ENCODE assay signal across 1 cellular context in the genomic region with DNA sequence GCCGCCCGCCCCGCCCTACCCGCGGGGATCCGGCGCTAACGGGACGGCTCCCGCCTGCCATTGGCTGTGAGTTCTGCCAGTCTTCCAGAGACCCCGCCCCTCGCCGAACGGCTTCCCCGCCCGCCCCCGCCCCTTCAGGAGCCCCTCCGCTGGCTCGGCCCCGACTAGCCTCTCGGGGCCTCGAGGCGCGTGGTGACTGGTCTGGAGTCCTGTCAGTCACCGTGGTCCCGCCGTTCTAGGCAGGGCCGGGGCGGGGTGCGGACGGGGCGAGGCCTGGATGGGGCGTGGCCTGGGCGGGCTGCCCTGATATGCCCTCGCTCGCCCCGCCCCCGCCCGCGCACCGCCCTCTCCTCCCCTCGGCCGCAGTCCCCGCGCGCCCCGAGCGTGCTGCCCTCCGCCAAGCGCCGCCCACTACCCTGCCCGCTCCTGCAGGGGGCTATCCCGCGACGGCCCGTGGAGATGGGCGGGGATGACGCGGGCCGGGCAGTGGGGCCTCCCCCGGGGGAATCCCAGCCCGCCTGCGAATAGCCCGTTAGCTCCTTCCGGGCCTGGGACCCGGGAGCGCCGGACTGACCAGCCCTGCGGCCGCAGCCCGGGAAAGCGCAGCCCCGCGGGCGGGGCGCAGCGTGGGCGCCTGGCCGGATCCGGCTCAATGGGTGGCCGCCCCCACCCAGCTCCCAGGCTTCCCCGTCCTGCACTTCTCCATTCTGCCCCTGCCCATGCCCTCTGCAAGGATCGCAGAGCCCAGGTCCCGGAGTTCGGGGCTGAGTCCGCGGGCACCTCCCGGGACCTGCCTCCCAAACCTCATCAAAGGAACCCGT.
TF ChIP-seq lines count a peak whose summit lies in the region.

No MANE protein-coding gene starts in this region.

TF ChIP-seq in HepG2, 621 proteins besides CTCF, POLR2A, EP300 and RAD21 (continued from another document and continues in another):
- TF ChIP-seq, protein P1, sequence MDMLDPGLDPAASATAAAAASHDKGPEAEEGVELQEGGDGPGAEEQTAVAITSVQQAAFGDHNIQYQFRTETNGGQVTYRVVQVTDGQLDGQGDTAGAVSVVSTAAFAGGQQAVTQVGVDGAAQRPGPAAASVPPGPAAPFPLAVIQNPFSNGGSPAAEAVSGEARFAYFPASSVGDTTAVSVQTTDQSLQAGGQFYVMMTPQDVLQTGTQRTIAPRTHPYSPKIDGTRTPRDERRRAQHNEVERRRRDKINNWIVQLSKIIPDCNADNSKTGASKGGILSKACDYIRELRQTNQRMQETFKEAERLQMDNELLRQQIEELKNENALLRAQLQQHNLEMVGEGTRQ (IDR thresholded peaks at IDR 0.05; ENCODE audit: low read depth, low read length): no peak
- TF ChIP-seq, protein P1 (CRISPR knock-in tag; IDR thresholded peaks at IDR 0.05; ENCODE audit: borderline replicate concordance): no peak; the same call in 1 of the 2 replicates
- TF ChIP-seq, protein P2, sequence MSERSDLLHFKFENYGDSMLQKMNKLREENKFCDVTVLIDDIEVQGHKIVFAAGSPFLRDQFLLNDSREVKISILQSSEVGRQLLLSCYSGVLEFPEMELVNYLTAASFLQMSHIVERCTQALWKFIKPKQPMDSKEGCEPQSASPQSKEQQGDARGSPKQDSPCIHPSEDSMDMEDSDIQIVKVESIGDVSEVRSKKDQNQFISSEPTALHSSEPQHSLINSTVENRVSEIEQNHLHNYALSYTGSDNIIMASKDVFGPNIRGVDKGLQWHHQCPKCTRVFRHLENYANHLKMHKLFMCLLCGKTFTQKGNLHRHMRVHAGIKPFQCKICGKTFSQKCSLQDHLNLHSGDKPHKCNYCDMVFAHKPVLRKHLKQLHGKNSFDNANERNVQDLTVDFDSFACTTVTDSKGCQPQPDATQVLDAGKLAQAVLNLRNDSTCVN (CRISPR knock-in tag; IDR thresholded peaks at IDR 0.05; ENCODE audit: borderline replicate concordance): no peak
- TF ChIP-seq, protein P3, sequence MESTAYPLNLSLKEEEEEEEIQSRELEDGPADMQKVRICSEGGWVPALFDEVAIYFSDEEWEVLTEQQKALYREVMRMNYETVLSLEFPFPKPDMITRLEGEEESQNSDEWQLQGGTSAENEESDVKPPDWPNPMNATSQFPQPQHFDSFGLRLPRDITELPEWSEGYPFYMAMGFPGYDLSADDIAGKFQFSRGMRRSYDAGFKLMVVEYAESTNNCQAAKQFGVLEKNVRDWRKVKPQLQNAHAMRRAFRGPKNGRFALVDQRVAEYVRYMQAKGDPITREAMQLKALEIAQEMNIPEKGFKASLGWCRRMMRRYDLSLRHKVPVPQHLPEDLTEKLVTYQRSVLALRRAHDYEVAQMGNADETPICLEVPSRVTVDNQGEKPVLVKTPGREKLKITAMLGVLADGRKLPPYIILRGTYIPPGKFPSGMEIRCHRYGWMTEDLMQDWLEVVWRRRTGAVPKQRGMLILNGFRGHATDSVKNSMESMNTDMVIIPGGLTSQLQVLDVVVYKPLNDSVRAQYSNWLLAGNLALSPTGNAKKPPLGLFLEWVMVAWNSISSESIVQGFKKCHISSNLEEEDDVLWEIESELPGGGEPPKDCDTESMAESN (CRISPR knock-in tag; conservative IDR thresholded peaks at IDR 0.05): peak; percentile 47; the same call in 1 of the 2 replicates
- TF ChIP-seq, protein P4, sequence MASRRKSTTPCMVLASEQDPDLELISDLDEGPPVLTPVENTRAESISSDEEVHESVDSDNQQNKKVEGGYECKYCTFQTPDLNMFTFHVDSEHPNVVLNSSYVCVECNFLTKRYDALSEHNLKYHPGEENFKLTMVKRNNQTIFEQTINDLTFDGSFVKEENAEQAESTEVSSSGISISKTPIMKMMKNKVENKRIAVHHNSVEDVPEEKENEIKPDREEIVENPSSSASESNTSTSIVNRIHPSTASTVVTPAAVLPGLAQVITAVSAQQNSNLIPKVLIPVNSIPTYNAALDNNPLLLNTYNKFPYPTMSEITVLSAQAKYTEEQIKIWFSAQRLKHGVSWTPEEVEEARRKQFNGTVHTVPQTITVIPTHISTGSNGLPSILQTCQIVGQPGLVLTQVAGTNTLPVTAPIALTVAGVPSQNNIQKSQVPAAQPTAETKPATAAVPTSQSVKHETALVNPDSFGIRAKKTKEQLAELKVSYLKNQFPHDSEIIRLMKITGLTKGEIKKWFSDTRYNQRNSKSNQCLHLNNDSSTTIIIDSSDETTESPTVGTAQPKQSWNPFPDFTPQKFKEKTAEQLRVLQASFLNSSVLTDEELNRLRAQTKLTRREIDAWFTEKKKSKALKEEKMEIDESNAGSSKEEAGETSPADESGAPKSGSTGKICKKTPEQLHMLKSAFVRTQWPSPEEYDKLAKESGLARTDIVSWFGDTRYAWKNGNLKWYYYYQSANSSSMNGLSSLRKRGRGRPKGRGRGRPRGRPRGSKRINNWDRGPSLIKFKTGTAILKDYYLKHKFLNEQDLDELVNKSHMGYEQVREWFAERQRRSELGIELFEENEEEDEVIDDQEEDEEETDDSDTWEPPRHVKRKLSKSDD (CRISPR knock-in tag; IDR thresholded peaks at IDR 0.05; ENCODE audit: low read depth): no peak; the same call in 1 of the 2 replicates
- TF ChIP-seq GATAD1 (CRISPR knock-in tag; IDR thresholded peaks at IDR 0.05): peak; percentile 6; the same call in 1 of the 2 replicates
- no peak for TF ChIP-seq SRSF9 (IDR thresholded peaks at IDR 0.05; ENCODE audit: borderline replicate concordance, insufficient read depth, low read depth, low read length, poor library complexity, severe bottlenecking)
- no peak for TF ChIP-seq FOXK1 (CRISPR knock-in tag; IDR thresholded peaks at IDR 0.05; ENCODE audit: borderline replicate concordance, low read depth)
- no peak for TF ChIP-seq RXRB (CRISPR knock-in tag; IDR thresholded peaks at IDR 0.05; ENCODE audit: borderline replicate concordance)
- no peak for TF ChIP-seq ZNF484 (CRISPR knock-in tag; IDR thresholded peaks at IDR 0.05; ENCODE audit: borderline replicate concordance, low read depth)
- no peak for TF ChIP-seq GPN1 (CRISPR knock-in tag; IDR thresholded peaks at IDR 0.05; ENCODE audit: borderline replicate concordance)
- TF ChIP-seq KDM4B (CRISPR knock-in tag; IDR thresholded peaks at IDR 0.05): no peak
- TF ChIP-seq PCBP2 (optimal IDR thresholded peaks at IDR 0.05; ENCODE audit: low read depth, low read length, poor library complexity, severe bottlenecking): no peak
- no peak for TF ChIP-seq ZNF441 (CRISPR knock-in tag; IDR thresholded peaks at IDR 0.05; ENCODE audit: borderline replicate concordance)
- no peak for TF ChIP-seq ZSCAN29 (CRISPR knock-in tag; conservative IDR thresholded peaks at IDR 0.05)
- no peak for TF ChIP-seq DNMT3B (CRISPR knock-in tag; conservative IDR thresholded peaks at IDR 0.05)
- TF ChIP-seq ZNF530 (CRISPR knock-in tag; IDR thresholded peaks at IDR 0.05; ENCODE audit: low read depth): no peak
- TF ChIP-seq, protein P5, sequence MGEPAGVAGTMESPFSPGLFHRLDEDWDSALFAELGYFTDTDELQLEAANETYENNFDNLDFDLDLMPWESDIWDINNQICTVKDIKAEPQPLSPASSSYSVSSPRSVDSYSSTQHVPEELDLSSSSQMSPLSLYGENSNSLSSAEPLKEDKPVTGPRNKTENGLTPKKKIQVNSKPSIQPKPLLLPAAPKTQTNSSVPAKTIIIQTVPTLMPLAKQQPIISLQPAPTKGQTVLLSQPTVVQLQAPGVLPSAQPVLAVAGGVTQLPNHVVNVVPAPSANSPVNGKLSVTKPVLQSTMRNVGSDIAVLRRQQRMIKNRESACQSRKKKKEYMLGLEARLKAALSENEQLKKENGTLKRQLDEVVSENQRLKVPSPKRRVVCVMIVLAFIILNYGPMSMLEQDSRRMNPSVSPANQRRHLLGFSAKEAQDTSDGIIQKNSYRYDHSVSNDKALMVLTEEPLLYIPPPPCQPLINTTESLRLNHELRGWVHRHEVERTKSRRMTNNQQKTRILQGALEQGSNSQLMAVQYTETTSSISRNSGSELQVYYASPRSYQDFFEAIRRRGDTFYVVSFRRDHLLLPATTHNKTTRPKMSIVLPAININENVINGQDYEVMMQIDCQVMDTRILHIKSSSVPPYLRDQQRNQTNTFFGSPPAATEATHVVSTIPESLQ (CRISPR knock-in tag; conservative IDR thresholded peaks at IDR 0.05): no peak
- TF ChIP-seq SATB2 (CRISPR knock-in tag; IDR thresholded peaks at IDR 0.05): no peak
- TF ChIP-seq ARNT2 (CRISPR knock-in tag; IDR thresholded peaks at IDR 0.05; ENCODE audit: low read depth): peak; percentile 70
- TF ChIP-seq ZC3H4 (CRISPR knock-in tag; IDR thresholded peaks at IDR 0.05; ENCODE audit: borderline replicate concordance): no peak
- no peak for TF ChIP-seq FOXM1 (CRISPR knock-in tag; IDR thresholded peaks at IDR 0.05)
- no peak; the same call in 1 of the 2 replicates for TF ChIP-seq ISL2 (CRISPR knock-in tag; IDR thresholded peaks at IDR 0.05)
- TF ChIP-seq MTF1 (CRISPR knock-in tag; IDR thresholded peaks at IDR 0.05): no peak
- TF ChIP-seq NCOR1 (IDR thresholded peaks at IDR 0.05; ENCODE audit: borderline replicate concordance, low read length): no peak
- TF ChIP-seq HMG20B (CRISPR knock-in tag; conservative IDR thresholded peaks at IDR 0.05): no peak
- TF ChIP-seq PAF1 (CRISPR knock-in tag; IDR thresholded peaks at IDR 0.05): no peak
- TF ChIP-seq, protein P6, sequence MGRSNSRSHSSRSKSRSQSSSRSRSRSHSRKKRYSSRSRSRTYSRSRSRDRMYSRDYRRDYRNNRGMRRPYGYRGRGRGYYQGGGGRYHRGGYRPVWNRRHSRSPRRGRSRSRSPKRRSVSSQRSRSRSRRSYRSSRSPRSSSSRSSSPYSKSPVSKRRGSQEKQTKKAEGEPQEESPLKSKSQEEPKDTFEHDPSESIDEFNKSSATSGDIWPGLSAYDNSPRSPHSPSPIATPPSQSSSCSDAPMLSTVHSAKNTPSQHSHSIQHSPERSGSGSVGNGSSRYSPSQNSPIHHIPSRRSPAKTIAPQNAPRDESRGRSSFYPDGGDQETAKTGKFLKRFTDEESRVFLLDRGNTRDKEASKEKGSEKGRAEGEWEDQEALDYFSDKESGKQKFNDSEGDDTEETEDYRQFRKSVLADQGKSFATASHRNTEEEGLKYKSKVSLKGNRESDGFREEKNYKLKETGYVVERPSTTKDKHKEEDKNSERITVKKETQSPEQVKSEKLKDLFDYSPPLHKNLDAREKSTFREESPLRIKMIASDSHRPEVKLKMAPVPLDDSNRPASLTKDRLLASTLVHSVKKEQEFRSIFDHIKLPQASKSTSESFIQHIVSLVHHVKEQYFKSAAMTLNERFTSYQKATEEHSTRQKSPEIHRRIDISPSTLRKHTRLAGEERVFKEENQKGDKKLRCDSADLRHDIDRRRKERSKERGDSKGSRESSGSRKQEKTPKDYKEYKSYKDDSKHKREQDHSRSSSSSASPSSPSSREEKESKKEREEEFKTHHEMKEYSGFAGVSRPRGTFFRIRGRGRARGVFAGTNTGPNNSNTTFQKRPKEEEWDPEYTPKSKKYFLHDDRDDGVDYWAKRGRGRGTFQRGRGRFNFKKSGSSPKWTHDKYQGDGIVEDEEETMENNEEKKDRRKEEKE (IDR thresholded peaks at IDR 0.05): no peak
- no peak for TF ChIP-seq TGIF2 (CRISPR knock-in tag; IDR thresholded peaks at IDR 0.05)
- no peak for TF ChIP-seq HMG20A (CRISPR knock-in tag; IDR thresholded peaks at IDR 0.05; ENCODE audit: borderline replicate concordance)
- no peak for TF ChIP-seq HDAC6 (IDR thresholded peaks at IDR 0.05; ENCODE audit: low read depth, low read length)
- TF ChIP-seq ZNF326 (CRISPR knock-in tag; IDR thresholded peaks at IDR 0.05; ENCODE audit: borderline replicate concordance): no peak
- TF ChIP-seq HES4 (CRISPR knock-in tag; IDR thresholded peaks at IDR 0.05; ENCODE audit: borderline replicate concordance): 0 out of 2 replicates have a peak, but pooled peaks have one; percentile 17
- peak; percentile 20; the same call in 1 of the 2 replicates for TF ChIP-seq ZNF788 (CRISPR knock-in tag; IDR thresholded peaks at IDR 0.05; ENCODE audit: borderline replicate concordance)
- TF ChIP-seq, protein P7, sequence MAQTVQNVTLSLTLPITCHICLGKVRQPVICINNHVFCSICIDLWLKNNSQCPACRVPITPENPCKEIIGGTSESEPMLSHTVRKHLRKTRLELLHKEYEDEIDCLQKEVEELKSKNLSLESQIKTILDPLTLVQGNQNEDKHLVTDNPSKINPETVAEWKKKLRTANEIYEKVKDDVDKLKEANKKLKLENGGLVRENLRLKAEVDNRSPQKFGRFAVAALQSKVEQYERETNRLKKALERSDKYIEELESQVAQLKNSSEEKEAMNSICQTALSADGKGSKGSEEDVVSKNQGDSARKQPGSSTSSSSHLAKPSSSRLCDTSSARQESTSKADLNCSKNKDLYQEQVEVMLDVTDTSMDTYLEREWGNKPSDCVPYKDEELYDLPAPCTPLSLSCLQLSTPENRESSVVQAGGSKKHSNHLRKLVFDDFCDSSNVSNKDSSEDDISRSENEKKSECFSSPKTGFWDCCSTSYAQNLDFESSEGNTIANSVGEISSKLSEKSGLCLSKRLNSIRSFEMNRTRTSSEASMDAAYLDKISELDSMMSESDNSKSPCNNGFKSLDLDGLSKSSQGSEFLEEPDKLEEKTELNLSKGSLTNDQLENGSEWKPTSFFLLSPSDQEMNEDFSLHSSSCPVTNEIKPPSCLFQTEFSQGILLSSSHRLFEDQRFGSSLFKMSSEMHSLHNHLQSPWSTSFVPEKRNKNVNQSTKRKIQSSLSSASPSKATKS (CRISPR knock-in tag; IDR thresholded peaks at IDR 0.05): no peak
- TF ChIP-seq ZSCAN21 (CRISPR knock-in tag; IDR thresholded peaks at IDR 0.05; ENCODE audit: borderline replicate concordance): peak; percentile 64; the same call in 1 of the 2 replicates
- TF ChIP-seq KDM5A (IDR thresholded peaks at IDR 0.05; ENCODE audit: borderline replicate concordance, low read length): no peak; the same call in 1 of the 2 replicates
- TF ChIP-seq ZFP62 (CRISPR knock-in tag; IDR thresholded peaks at IDR 0.05): no peak
- no peak for TF ChIP-seq ZNF883 (CRISPR knock-in tag; IDR thresholded peaks at IDR 0.05; ENCODE audit: not compliant biosample characterization)
- no peak for TF ChIP-seq CENPT (CRISPR knock-in tag; IDR thresholded peaks at IDR 0.05; ENCODE audit: low read depth)
- TF ChIP-seq PLRG1 (conservative IDR thresholded peaks at IDR 0.05): no peak
- no peak; the same call in 1 of the 2 replicates for TF ChIP-seq ZBTB8A (CRISPR knock-in tag; IDR thresholded peaks at IDR 0.05; ENCODE audit: borderline replicate concordance, low read depth)
- TF ChIP-seq SIN3B (IDR thresholded peaks at IDR 0.05; ENCODE audit: low read length): no peak
- TF ChIP-seq, protein P8, sequence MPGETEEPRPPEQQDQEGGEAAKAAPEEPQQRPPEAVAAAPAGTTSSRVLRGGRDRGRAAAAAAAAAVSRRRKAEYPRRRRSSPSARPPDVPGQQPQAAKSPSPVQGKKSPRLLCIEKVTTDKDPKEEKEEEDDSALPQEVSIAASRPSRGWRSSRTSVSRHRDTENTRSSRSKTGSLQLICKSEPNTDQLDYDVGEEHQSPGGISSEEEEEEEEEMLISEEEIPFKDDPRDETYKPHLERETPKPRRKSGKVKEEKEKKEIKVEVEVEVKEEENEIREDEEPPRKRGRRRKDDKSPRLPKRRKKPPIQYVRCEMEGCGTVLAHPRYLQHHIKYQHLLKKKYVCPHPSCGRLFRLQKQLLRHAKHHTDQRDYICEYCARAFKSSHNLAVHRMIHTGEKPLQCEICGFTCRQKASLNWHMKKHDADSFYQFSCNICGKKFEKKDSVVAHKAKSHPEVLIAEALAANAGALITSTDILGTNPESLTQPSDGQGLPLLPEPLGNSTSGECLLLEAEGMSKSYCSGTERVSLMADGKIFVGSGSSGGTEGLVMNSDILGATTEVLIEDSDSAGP (CRISPR knock-in tag; IDR thresholded peaks at IDR 0.05; ENCODE audit: borderline replicate concordance): 0 out of 2 replicates have a peak, but pooled peaks have one; percentile 7
